1 cellular context compared by ENCODE assay signal in the genomic region with DNA sequence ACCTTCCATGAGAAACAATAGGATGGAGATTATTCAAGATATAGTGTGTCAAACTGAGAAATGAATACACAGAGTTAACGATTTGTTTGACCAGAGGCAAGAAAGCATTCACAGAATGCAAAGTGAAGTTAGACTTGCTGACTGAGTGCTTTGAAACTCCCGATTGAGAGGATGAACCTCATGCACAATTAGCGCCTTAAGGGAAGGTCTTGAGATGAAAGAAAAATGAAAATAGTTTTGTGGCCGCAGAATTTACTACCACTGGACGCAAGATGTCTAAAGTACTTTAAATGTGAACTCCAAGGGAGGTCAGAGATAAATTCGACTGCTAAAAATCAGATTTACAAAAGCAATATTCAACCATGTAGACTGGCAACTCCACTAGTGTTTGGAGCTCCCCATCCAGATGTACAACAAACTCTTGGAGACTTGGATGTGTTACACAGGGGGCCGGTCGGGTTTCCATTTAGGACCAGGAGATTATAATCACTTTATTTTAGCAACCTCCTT.
TF ChIP-seq lines count a peak whose summit lies in the region.

No MANE protein-coding gene starts in this region.

TF ChIP-seq in WTC11, 78 proteins besides CTCF, POLR2A, EP300 and RAD21 (continued from another document):
- TF ChIP-seq, protein P1, sequence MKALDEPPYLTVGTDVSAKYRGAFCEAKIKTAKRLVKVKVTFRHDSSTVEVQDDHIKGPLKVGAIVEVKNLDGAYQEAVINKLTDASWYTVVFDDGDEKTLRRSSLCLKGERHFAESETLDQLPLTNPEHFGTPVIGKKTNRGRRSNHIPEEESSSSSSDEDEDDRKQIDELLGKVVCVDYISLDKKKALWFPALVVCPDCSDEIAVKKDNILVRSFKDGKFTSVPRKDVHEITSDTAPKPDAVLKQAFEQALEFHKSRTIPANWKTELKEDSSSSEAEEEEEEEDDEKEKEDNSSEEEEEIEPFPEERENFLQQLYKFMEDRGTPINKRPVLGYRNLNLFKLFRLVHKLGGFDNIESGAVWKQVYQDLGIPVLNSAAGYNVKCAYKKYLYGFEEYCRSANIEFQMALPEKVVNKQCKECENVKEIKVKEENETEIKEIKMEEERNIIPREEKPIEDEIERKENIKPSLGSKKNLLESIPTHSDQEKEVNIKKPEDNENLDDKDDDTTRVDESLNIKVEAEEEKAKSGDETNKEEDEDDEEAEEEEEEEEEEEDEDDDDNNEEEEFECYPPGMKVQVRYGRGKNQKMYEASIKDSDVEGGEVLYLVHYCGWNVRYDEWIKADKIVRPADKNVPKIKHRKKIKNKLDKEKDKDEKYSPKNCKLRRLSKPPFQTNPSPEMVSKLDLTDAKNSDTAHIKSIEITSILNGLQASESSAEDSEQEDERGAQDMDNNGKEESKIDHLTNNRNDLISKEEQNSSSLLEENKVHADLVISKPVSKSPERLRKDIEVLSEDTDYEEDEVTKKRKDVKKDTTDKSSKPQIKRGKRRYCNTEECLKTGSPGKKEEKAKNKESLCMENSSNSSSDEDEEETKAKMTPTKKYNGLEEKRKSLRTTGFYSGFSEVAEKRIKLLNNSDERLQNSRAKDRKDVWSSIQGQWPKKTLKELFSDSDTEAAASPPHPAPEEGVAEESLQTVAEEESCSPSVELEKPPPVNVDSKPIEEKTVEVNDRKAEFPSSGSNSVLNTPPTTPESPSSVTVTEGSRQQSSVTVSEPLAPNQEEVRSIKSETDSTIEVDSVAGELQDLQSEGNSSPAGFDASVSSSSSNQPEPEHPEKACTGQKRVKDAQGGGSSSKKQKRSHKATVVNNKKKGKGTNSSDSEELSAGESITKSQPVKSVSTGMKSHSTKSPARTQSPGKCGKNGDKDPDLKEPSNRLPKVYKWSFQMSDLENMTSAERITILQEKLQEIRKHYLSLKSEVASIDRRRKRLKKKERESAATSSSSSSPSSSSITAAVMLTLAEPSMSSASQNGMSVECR (CRISPR knock-in tag; IDR thresholded peaks at IDR 0.05; ENCODE audit: borderline replicate concordance): no peak
- TF ChIP-seq GRHL2 (CRISPR knock-in tag; IDR thresholded peaks at IDR 0.05; ENCODE audit: insufficient replicate concordance, severe bottlenecking): no peak
- TF ChIP-seq ZNF138 (CRISPR knock-in tag; conservative IDR thresholded peaks at IDR 0.05): no peak
